6 cellular contexts compared by ENCODE assay signal in genomic region chr17:28716740-28717577, GRCh38. TPM values are rescaled to one million over a fixed set of nuclear protein-coding genes. Genes with fewer than 3 reads are reported as not detected.
A peak's percentile ranks its signal among the peaks of the same experiment; 100 is the strongest.
DNase-seq lines count a peak whose midpoint lies in the region; ATAC-seq, FAIRE-seq and TF ChIP-seq lines count a peak whose summit lies in the region.

No MANE protein-coding gene starts in this region.

- peak; percentile 40 for DNase-seq in EL
- DNase-seq in astrocyte (ENCODE audit: low read depth): peak; percentile 10
- DNase-seq in NCI-H146 (lab: John Stamatoyannopoulos, UW): no peak
- DNase-seq in CD8-positive, alpha-beta memory T cell: no peak

- peaks cover 59% of the 10 kb centered on the region for H4K20me1 ChIP-seq in astrocyte (ENCODE audit: insufficient read depth, low read length)

- peak overlapping the region; percentile 83 for H3K4me3 ChIP-seq in astrocyte (ENCODE audit: insufficient read depth, low read depth, low read length)
- H3K4me3 ChIP-seq in mucosa of stomach (ENCODE audit: low read length): no peak overlapping the region
- H3K4me3 ChIP-seq in CD8-positive, alpha-beta memory T cell (ENCODE audit: low read length): no peak overlapping the region

- CTCF ChIA-PET in CD8-positive, alpha-beta memory T cell (lab: Charles Lee): interaction anchor here (1.9 kb wide), 1 partner anchor 10 kb away, joined by 6 read pairs; no protein-coding TSS in a partner anchor

- peaks cover 57% of the 10 kb centered on the region for H3K79me2 ChIP-seq in astrocyte (ENCODE audit: insufficient read depth, low read length)

- peak overlapping the region; percentile 93 for H3K4me2 ChIP-seq in astrocyte (ENCODE audit: low read length)

- H3K9me3 ChIP-seq in astrocyte (ENCODE audit: insufficient read depth, low read depth, low read length) (no peaks in the 10 kb centered on the region), mucosa of stomach (ENCODE audit: control insufficient read depth, low read length) (no peaks in the 10 kb centered on the region)
- H3K9me3 ChIP-seq in CD8-positive, alpha-beta memory T cell (ENCODE audit: low read length): no peaks in the 10 kb centered on the region

- H3K4me1 ChIP-seq in astrocyte (ENCODE audit: insufficient read depth, low read length) (peaks cover 37% of the 10 kb centered on the region), mucosa of stomach (ENCODE audit: control insufficient read depth, insufficient read depth, low read length) (peaks cover 22% of the 10 kb centered on the region)
- peaks cover 34% of the 10 kb centered on the region for H3K4me1 ChIP-seq in CD8-positive, alpha-beta memory T cell (ENCODE audit: insufficient read depth, low read length)

- peak overlapping the region; percentile 92 for H3K9ac ChIP-seq in astrocyte (ENCODE audit: low read length)
- H3K9ac ChIP-seq in mucosa of stomach (ENCODE audit: low read length): peak overlapping the region; percentile 68

- peak overlapping the region; percentile 87 for H3K27ac ChIP-seq in astrocyte (ENCODE audit: low read depth, low read length)
- no peak overlapping the region for H3K27ac ChIP-seq in CD8-positive, alpha-beta memory T cell (ENCODE audit: low read depth, low read length)

- H3K9me3 Mint-ChIP-seq in astrocyte (ENCODE audit: unreplicated experiment): no peaks in the 10 kb centered on the region
- no peaks in the 10 kb centered on the region for H3K9me3 Mint-ChIP-seq in CD8-positive, alpha-beta memory T cell

- H3K36me3 ChIP-seq in astrocyte (ENCODE audit: insufficient read depth, low read length) (peaks cover 25% of the 10 kb centered on the region), mucosa of stomach (ENCODE audit: control insufficient read depth, insufficient read depth, low read length) (no peaks in the 10 kb centered on the region)
- H3K36me3 ChIP-seq in CD8-positive, alpha-beta memory T cell (ENCODE audit: insufficient read depth, low read length): peaks cover 13% of the 10 kb centered on the region

- ATAC-seq in GM19351 (IDR thresholded peaks at IDR 0.05; ENCODE audit: unreplicated experiment): no peak

- no peak for FAIRE-seq in astrocyte (lab: Jason Lieb, UNC)

- H3K36me3 Mint-ChIP-seq in astrocyte (ENCODE audit: low read depth, unreplicated experiment): peaks cover 30% of the 10 kb centered on the region
- peaks cover 3 to 21% (median 6%) of the 10 kb centered on the region in 3 donors for H3K36me3 Mint-ChIP-seq in CD8-positive, alpha-beta memory T cell

- H3K27me3 Mint-ChIP-seq in astrocyte (ENCODE audit: low read depth, unreplicated experiment): no peaks in the 10 kb centered on the region
- peaks cover 17 to 25% of the 10 kb centered on the region in 2 donors for H3K27me3 Mint-ChIP-seq in CD8-positive, alpha-beta memory T cell

- H3K27me3 ChIP-seq in astrocyte (ENCODE audit: insufficient read depth, low read length) (no peaks in the 10 kb centered on the region), mucosa of stomach (ENCODE audit: control insufficient read depth, insufficient read depth, low read length) (peaks cover 7% of the 10 kb centered on the region)
- H3K27me3 ChIP-seq in CD8-positive, alpha-beta memory T cell (ENCODE audit: insufficient read depth, low read length, poor library complexity, severe bottlenecking): peaks cover 8% of the 10 kb centered on the region

- H3K27ac Mint-ChIP-seq in astrocyte (ENCODE audit: unreplicated experiment): peak overlapping the region; percentile 84
- peak overlapping the region in 1 of 8 donors; percentile 43 for H3K27ac Mint-ChIP-seq in CD8-positive, alpha-beta memory T cell

- H3K4me3 Mint-ChIP-seq in astrocyte (ENCODE audit: unreplicated experiment): peak overlapping the region; percentile 85
- H3K4me3 Mint-ChIP-seq in CD8-positive, alpha-beta memory T cell: no peak overlapping the region

- POLR2A ChIA-PET in CD8-positive, alpha-beta memory T cell (lab: Charles Lee): no interaction called here

- peaks cover 23% of the 10 kb centered on the region for H3K4me1 Mint-ChIP-seq in astrocyte (ENCODE audit: low read depth, unreplicated experiment)
- H3K4me1 Mint-ChIP-seq in CD8-positive, alpha-beta memory T cell: peaks cover 40 to 45% (median 45%) of the 10 kb centered on the region in 3 donors

- H2AFZ ChIP-seq in astrocyte (ENCODE audit: low read depth, low read length): peak overlapping the region; percentile 28

- TF ChIP-seq CTCF in astrocyte (IDR thresholded peaks at IDR 0.05; ENCODE audit: insufficient read depth, low read depth, low read length): no peak

RNA-seq across cellular contexts. Expression of gene RAB34, which starts 0.7 kb away (rescaled TPM):
- total RNA-seq in astrocyte: 145 and 150 TPM in 2 replicates
- total RNA-seq in CD8-positive, alpha-beta memory T cell: 1 to 10 TPM; 7.9 to 8.3 TPM
- polyA plus RNA-seq in CD8-positive, alpha-beta memory T cell: 2.6 TPM

RNA-seq across cellular contexts. Expression of gene RPL23A, which starts 2.8 kb away (rescaled TPM):
- 901 and 1,068 TPM in 2 replicates for total RNA-seq in astrocyte
- 1,000 to 10,000 TPM; 2,670 to 2,692 TPM for total RNA-seq in CD8-positive, alpha-beta memory T cell
- polyA plus RNA-seq in CD8-positive, alpha-beta memory T cell: 5,358 TPM

RNA-seq across cellular contexts. Expression of gene PROCA1, which starts 5.3 kb away (rescaled TPM):
- total RNA-seq in astrocyte: 2.7 and 3.4 TPM in 2 replicates
- 1 to 10 TPM; 4.7 to 4.9 TPM for total RNA-seq in CD8-positive, alpha-beta memory T cell
- polyA plus RNA-seq in CD8-positive, alpha-beta memory T cell: 1.2 TPM

RNA-seq across cellular contexts. Expression of gene TLCD1, which starts 9.1 kb away (rescaled TPM):
- 24.6 and 25.1 TPM in 2 replicates for total RNA-seq in astrocyte
- 10 to 100 TPM; 36.5 to 38.9 TPM for total RNA-seq in CD8-positive, alpha-beta memory T cell
- polyA plus RNA-seq in CD8-positive, alpha-beta memory T cell: not detected

RNA-seq across cellular contexts. Expression of gene NEK8, which starts 11.6 kb away (rescaled TPM):
- total RNA-seq in astrocyte: 4.3 TPM in 2 replicates
- total RNA-seq in CD8-positive, alpha-beta memory T cell: 1 to 10 TPM; 8.0 to 8.8 TPM
- polyA plus RNA-seq in CD8-positive, alpha-beta memory T cell: 2.5 TPM

Comparison
In these comparisons a context has a peak if more than half of its experiments do, and no peak if none do; other contexts are left out.
1. DNase-seq: peak in EL (single experiment) and astrocyte (single experiment); none in NCI-H146 (single experiment) and CD8-positive, alpha-beta memory T cell (0 of 5).
2. RNA of gene RAB34, which starts 0.7 kb away (total RNA-seq): 145 to 150 TPM in astrocyte; 7.9 to 8.3 TPM in CD8-positive, alpha-beta memory T cell; every median in the first group is over 10 times any median in the second.